9 cellular contexts compared by ENCODE assay signal in the genomic region with DNA sequence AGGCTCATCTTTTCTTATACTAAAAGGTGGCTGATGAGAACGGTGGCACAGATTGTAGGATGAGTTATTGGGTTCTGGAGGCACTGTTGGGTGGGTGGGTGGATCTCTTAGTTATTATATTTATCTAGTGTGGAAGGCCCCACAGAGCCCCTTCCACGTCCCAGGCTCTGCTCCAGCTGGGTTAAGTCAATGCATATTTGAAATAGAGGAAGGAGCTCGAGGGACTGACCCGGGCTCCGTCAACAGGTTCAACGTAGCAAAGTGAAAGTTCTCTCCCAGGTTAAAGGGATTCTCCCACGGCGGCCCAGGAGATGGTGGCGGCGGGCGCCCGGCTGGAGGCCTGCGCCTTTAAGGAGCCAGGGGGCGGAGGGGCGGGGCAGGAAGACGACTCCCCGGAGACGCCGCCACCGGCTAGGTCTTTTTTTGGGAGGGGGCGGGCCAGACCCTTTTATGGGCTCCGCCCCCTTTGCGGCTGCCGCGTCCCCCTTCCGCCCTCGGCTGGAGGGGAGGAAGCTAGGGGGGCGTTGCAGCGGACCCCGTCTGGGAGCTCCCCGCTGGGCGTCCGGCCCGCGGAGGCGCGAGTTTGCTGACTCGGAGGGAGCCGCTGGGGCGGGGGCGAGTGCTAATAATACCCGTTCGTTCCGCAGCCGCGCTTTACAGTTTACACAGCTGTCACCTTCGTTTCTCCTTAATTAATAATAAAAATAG. TPM values are rescaled to one million over a fixed set of nuclear protein-coding genes. Genes with fewer than 3 reads are reported as not detected.
A peak's percentile ranks its signal among the peaks of the same experiment; 100 is the strongest.
DNase-seq lines count a peak whose midpoint lies in the region; ATAC-seq and TF ChIP-seq lines count a peak whose summit lies in the region.
"Had no signal": no experiment of that assay in that cellular context is flagged by ENCODE, and none has a peak within 500 bp of the region (broad histone marks: within the 10 kb centered on the region; RNA-seq: fewer than 3 reads in every experiment).

No MANE protein-coding gene starts in this region.

- H3K4me3 Mint-ChIP-seq in activated CD4-positive, alpha-beta memory T cell treated with anti-CD3 and anti-CD28 coated beads for 36 hours = peak overlapping the region; percentile 75

- ATAC-seq in GM19372 (IDR thresholded peaks at IDR 0.05; ENCODE audit: low read depth, unreplicated experiment) (peak; percentile 63), HG03521 (IDR thresholded peaks at IDR 0.05; ENCODE audit: unreplicated experiment) (peak; percentile 64)

- WGBS in ectodermal cell, 2 experiments = 1% methylated on average over 47 of the region's 47 CpGs

- POLR2A ChIA-PET in activated CD4-positive, alpha-beta memory T cell treated with anti-CD3 and anti-CD28 coated beads for 36 hours (lab: Charles Lee) = interaction anchor here (0.9 to 1.5 kb wide), 2 partner anchors 13 to 15 kb away, joined by 3 to 4 read pairs; no protein-coding TSS in a partner anchor

- H3K27ac Mint-ChIP-seq in activated CD4-positive, alpha-beta memory T cell treated with anti-CD3 and anti-CD28 coated beads for 36 hours = peak overlapping the region; percentile 77

- H3K9me3 Mint-ChIP-seq in activated CD4-positive, alpha-beta memory T cell treated with anti-CD3 and anti-CD28 coated beads for 36 hours = no peaks in the 10 kb centered on the region

- peaks cover 24% of the 10 kb centered on the region for H3K4me1 Mint-ChIP-seq in activated CD4-positive, alpha-beta memory T cell treated with anti-CD3 and anti-CD28 coated beads for 36 hours (ENCODE audit: low read depth)

- DNase-seq in NCI-H748 treated with DMSO at 0.1 percent for 48 hours (lab: John Stamatoyannopoulos, UW) = peak; percentile 96
- peak; percentile 95 for DNase-seq in activated CD4-positive, alpha-beta memory T cell treated with anti-CD3 and anti-CD28 coated beads for 36 hours
- DNase-seq in medulla oblongata (ENCODE audit: extremely low spot score) = peak; percentile 92
- peak; percentile 86 to 93 (median 87) for DNase-seq in stimulated activated CD4-positive, alpha-beta T cell treated with anti-CD3 and anti-CD28 coated beads, TNF-alpha, amount 100 ng/mL, for 48 hours (ENCODE audit: low read depth in 3 of 3)

- CTCF ChIA-PET in activated CD4-positive, alpha-beta memory T cell treated with anti-CD3 and anti-CD28 coated beads for 36 hours (lab: Charles Lee) = interaction anchor here (0.9 to 2.4 kb wide), 10 partner anchors 14 to 211 kb away, joined by 3 to 9 read pairs (median 3); a partner anchor contains a TSS

- peaks cover 25% of the 10 kb centered on the region for H3K4me1 ChIP-seq in ectodermal cell (ENCODE audit: control insufficient read depth, insufficient read depth, low read length)

- H3K27ac ChIP-seq in C4-2B = peak overlapping the region; percentile 96
- peak overlapping the region; percentile 67 for H3K27ac ChIP-seq in ectodermal cell (ENCODE audit: insufficient read depth, low read depth, low read length, poor library complexity, severe bottlenecking)

- no peak for TF ChIP-seq CTCF in C4-2B (conservative IDR thresholded peaks at IDR 0.05)

- H3K9me3 ChIP-seq in ectodermal cell (ENCODE audit: control insufficient read depth, low read length) = no peaks in the 10 kb centered on the region

- H3K4me3 ChIP-seq in ectodermal cell (ENCODE audit: insufficient read depth, low read depth, low read length) = peak overlapping the region; percentile 80

- H3K36me3 Mint-ChIP-seq in activated CD4-positive, alpha-beta memory T cell treated with anti-CD3 and anti-CD28 coated beads for 36 hours = peaks cover 5% of the 10 kb centered on the region

- no peaks in the 10 kb centered on the region for H3K27me3 ChIP-seq in ectodermal cell (ENCODE audit: control insufficient read depth, insufficient read depth, low read length, poor library complexity, severe bottlenecking)

- H3K27me3 Mint-ChIP-seq in activated CD4-positive, alpha-beta memory T cell treated with anti-CD3 and anti-CD28 coated beads for 36 hours = peaks cover 5% of the 10 kb centered on the region

- peaks cover 5% of the 10 kb centered on the region for H3K36me3 ChIP-seq in ectodermal cell (ENCODE audit: control insufficient read depth, insufficient read depth, low read length)

- intact Hi-C loops in activated CD4-positive, alpha-beta memory T cell treated with anti-CD3 and anti-CD28 coated beads for 36 hours (cut with micrococcal nuclease) = loop anchor here (1.0 to 5.0 kb wide), 6 partner anchors 110 to 291 kb away; a partner anchor contains a TSS

RNA-seq across cellular contexts. Expression of a gene that starts 1.5 kb away (rescaled TPM):
- total RNA-seq in activated CD4-positive, alpha-beta memory T cell treated with anti-CD3 and anti-CD28 coated beads for 36 hours = 10 to 100 TPM; 96.9 to 98.9 TPM
- polyA plus RNA-seq in ectodermal cell (2013, experiment 1 of 4) = 110 TPM
- polyA plus RNA-seq in ectodermal cell (2013, experiment 2 of 4) = 134 TPM
- polyA plus RNA-seq in ectodermal cell (2013, experiment 3 of 4) = 98.8 TPM
- 106 TPM for polyA plus RNA-seq in ectodermal cell (2013, experiment 4 of 4)

RNA-seq across cellular contexts. Expression of a gene that starts 6.5 kb away (rescaled TPM):
- total RNA-seq in activated CD4-positive, alpha-beta memory T cell treated with anti-CD3 and anti-CD28 coated beads for 36 hours = not detected
- polyA plus RNA-seq in ectodermal cell (2013, experiment 1 of 4) = not detected
- not detected for polyA plus RNA-seq in ectodermal cell (2013, experiment 2 of 4)
- polyA plus RNA-seq in ectodermal cell (2013, experiment 3 of 4) = not detected
- polyA plus RNA-seq in ectodermal cell (2013, experiment 4 of 4) = not detected

RNA-seq across cellular contexts. Expression of a gene that starts 20.9 kb away (rescaled TPM):
- total RNA-seq in activated CD4-positive, alpha-beta memory T cell treated with anti-CD3 and anti-CD28 coated beads for 36 hours = not detected
- polyA plus RNA-seq in ectodermal cell (2013, experiment 1 of 4) = 2.1 TPM
- 1.8 TPM for polyA plus RNA-seq in ectodermal cell (2013, experiment 2 of 4)
- 1.9 TPM for polyA plus RNA-seq in ectodermal cell (2013, experiment 3 of 4)
- polyA plus RNA-seq in ectodermal cell (2013, experiment 4 of 4) = 3.2 TPM
- total RNA-seq: subcutaneous adipose tissue had no signal

RNA-seq across cellular contexts. Expression of a gene that starts 31.1 kb away (rescaled TPM):
- total RNA-seq in activated CD4-positive, alpha-beta memory T cell treated with anti-CD3 and anti-CD28 coated beads for 36 hours = not detected
- 8.9 TPM for polyA plus RNA-seq in ectodermal cell (2013, experiment 1 of 4)
- 11.7 TPM for polyA plus RNA-seq in ectodermal cell (2013, experiment 2 of 4)
- 8.1 TPM for polyA plus RNA-seq in ectodermal cell (2013, experiment 3 of 4)
- 8.3 TPM for polyA plus RNA-seq in ectodermal cell (2013, experiment 4 of 4)
- total RNA-seq: subcutaneous adipose tissue had no signal

Comparison
In these comparisons a context has a peak if more than half of its experiments do, and no peak if none do; other contexts are left out.
1. Peak in every context shown above with its lines: DNase-seq, ATAC-seq, H3K4me3 ChIP-seq and H3K27ac ChIP-seq.